In the genomic region with DNA sequence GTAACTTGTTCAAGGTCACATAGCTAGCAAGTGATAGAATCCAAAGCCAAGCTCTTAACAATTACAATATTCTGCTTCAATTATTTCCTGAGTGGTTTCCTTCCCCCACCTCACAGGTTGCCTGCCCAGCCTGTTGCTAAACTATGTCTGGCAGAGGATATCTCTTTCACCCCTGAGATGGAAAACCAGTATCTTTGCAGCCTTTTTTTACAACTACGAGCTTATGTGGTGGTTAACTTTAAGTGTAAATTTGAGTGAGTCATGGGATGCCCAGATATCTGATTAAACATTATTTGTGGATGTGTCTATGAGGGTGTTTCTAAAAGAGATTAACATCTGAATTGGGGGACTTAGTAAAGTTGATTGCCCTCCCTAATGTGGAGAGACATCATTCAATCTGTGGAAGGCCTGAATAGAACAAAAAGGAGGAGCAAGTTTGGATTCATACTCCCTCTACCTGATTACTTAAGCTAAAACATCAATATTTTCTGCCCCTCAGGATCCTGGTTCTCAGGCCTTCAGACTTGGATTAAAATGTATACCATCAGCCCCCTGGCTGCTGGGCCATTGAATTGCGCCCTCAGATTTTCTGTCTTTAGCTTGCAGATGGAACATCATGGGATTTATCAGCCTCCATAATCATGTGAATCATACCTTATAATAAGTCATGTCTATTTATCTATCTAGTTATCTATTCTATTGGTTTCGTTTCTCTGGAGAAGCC, we compare ENCODE assay signal across 9 cellular contexts.
DNase-seq lines count a peak whose midpoint lies in the region; ATAC-seq and TF ChIP-seq lines count a peak whose summit lies in the region.
"Had no signal": no experiment of that assay in that cellular context is flagged by ENCODE, and none has a peak within 500 bp of the region (broad histone marks: within the 10 kb centered on the region; RNA-seq: fewer than 3 reads in every experiment).

No MANE protein-coding gene starts in this region.

- H3K27ac Mint-ChIP-seq in activated T-cell treated with anti-CD3 and anti-CD28 coated beads, Interleukin-2, amount 50 U/mL, for 24 hours: no peak overlapping the region

- no peaks in the 10 kb centered on the region for H3K27me3 Mint-ChIP-seq in activated T-cell treated with anti-CD3 and anti-CD28 coated beads, Interleukin-2, amount 50 U/mL, for 24 hours

- H3K4me1 Mint-ChIP-seq in activated T-cell treated with anti-CD3 and anti-CD28 coated beads, Interleukin-2, amount 50 U/mL, for 24 hours (ENCODE audit: low read depth): no peaks in the 10 kb centered on the region

- ATAC-seq in GM21723 (IDR thresholded peaks at IDR 0.05; ENCODE audit: unreplicated experiment): no peak

- no peak overlapping the region for H3K4me3 Mint-ChIP-seq in activated T-cell treated with anti-CD3 and anti-CD28 coated beads, Interleukin-2, amount 50 U/mL, for 24 hours

- no peak overlapping the region for H3K4me3 ChIP-seq in epithelial cell of esophagus (ENCODE audit: low read length)
- no peak overlapping the region for H3K4me3 ChIP-seq in retinal pigment epithelial cell (ENCODE audit: low read length)

- TF ChIP-seq CTCF in epithelial cell of esophagus (IDR thresholded peaks at IDR 0.05; ENCODE audit: insufficient read depth, low read depth, low read length, missing control alignments): peak; percentile 65
- peak; percentile 75 for TF ChIP-seq CTCF in retinal pigment epithelial cell (conservative IDR thresholded peaks at IDR 0.05; ENCODE audit: low read depth, low read length)

- no peaks in the 10 kb centered on the region for H3K36me3 Mint-ChIP-seq in activated T-cell treated with anti-CD3 and anti-CD28 coated beads, Interleukin-2, amount 50 U/mL, for 24 hours (ENCODE audit: low read depth)

- peaks cover 8% of the 10 kb centered on the region for H3K9me3 Mint-ChIP-seq in activated T-cell treated with anti-CD3 and anti-CD28 coated beads, Interleukin-2, amount 50 U/mL, for 24 hours

- DNase-seq in DMS 273 (lab: John Stamatoyannopoulos, UW; ENCODE audit: unreplicated experiment) (peak; percentile 15), DMS 273 treated with DMSO at 0.1 percent for 48 hours (lab: John Stamatoyannopoulos, UW) (no peak), NCI-H774 (lab: John Stamatoyannopoulos, UW) (peak; percentile 11), epithelial cell of esophagus (ENCODE audit: low read depth) (peak; percentile 44), retinal pigment epithelial cell (ENCODE audit: low read depth) (peak; percentile 27), NCI-H2227 (lab: John Stamatoyannopoulos, UW; ENCODE audit: unreplicated experiment) (no peak)
- no peak for DNase-seq in activated T-cell treated with anti-CD3 and anti-CD28 coated beads, Interleukin-2, amount 50 U/mL, for 24 hours
- DNase-seq: activated T-cell treated with anti-CD3 and anti-CD28 coated beads for 4 hours had no signal

Comparison
In these comparisons a context has a peak if more than half of its experiments do, and no peak if none do; other contexts are left out.
1. DNase-seq: peak in DMS 273 (single experiment), NCI-H774 (single experiment), epithelial cell of esophagus (single experiment) and retinal pigment epithelial cell (single experiment); none in DMS 273 treated with DMSO at 0.1 percent for 48 hours (single experiment), NCI-H2227 (single experiment) and activated T-cell treated with anti-CD3 and anti-CD28 coated beads, Interleukin-2, amount 50 U/mL, for 24 hours (single experiment).